26 cellular contexts compared by ENCODE assay signal in the genomic region with DNA sequence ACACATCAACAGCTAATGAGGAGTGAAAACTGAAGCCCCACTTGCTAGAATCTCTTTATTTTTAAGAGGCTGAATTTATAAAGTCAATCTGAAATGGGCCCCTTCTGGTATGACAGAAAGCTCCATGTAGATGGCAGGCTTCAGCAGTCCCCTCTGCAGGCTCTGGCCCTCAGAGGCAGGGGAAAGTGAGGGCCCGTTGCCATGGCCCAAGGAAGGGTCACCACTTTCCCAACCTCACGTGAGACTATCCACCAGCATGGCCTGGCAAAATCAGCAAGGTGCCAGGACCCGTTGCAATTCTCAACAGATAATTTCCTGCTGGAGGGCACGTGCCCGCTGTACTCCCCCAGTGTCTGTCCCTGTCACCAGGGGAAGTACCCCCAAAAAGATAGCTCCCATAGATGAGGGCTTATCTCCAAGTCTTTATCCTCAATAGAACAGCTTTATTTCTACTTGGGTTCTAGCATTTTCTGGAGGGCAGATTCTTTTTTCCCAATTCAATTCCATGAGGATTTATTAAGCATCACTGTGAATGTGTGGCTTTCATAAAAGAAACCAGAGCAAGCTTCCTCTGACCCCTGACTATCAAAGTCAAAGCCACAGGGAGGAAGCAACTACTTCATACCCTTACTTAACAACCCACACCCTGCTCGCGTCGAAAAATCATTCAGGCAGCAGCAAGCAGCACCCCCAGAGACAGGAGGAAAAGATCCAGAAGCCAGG.
DNase-seq lines count a peak whose midpoint lies in the region; ATAC-seq and TF ChIP-seq lines count a peak whose summit lies in the region.
"Had no signal": no experiment of that assay in that cellular context is flagged by ENCODE, and none has a peak within 500 bp of the region (broad histone marks: within the 10 kb centered on the region; RNA-seq: fewer than 3 reads in every experiment).

No MANE protein-coding gene starts in this region.

- H3K4ac ChIP-seq in H9 (ENCODE audit: low read depth, low read length) (no peak overlapping the region), mesendoderm (ENCODE audit: low read depth, low read length) (no peak overlapping the region)

- H3K27ac ChIP-seq in H9 (ENCODE audit: insufficient read length, low read depth, low read length): no peak overlapping the region
- H3K27ac ChIP-seq in endodermal cell (ENCODE audit: low read depth, low read length): no peak overlapping the region
- H3K27ac ChIP-seq in stomach: no peak overlapping the region
- H3K27ac ChIP-seq in mesendoderm (ENCODE audit: low read depth, low read length): no peak overlapping the region
- H3K27ac ChIP-seq: GM23248, PC-9, SJCRH30 had no signal

- peaks cover 4% of the 10 kb centered on the region for H3K23me2 ChIP-seq in H9 (ENCODE audit: insufficient read length, low read depth, low read length, poor library complexity, severe bottlenecking)

- no peak overlapping the region for H2BK12ac ChIP-seq in H9 (ENCODE audit: insufficient read length, low read depth, low read length)

- H2BK15ac ChIP-seq in H9 (ENCODE audit: low read depth, low read length) (no peak overlapping the region), mesendoderm (replicated peaks; ENCODE audit: low read depth) (no peak overlapping the region)

- no peak overlapping the region for H4K8ac ChIP-seq in H9 (replicated peaks; ENCODE audit: insufficient read length, low read depth, low read length)
- H4K8ac ChIP-seq in mesendoderm (ENCODE audit: low read depth, low read length): no peak overlapping the region

- H3K4me3 ChIP-seq in GM12865 (ENCODE audit: low read depth, low read length) (no peak overlapping the region), endodermal cell (ENCODE audit: low read length) (no peak overlapping the region), stomach (no peak overlapping the region), mesendoderm (ENCODE audit: low read length) (no peak overlapping the region)
- H3K4me3 ChIP-seq: GM23248, PC-9, SJCRH30 had no signal

- H3K79me2 ChIP-seq in H9 (ENCODE audit: insufficient read depth, low read length) (no peaks in the 10 kb centered on the region), mesendoderm (ENCODE audit: control insufficient read depth, insufficient read depth, low read length) (no peaks in the 10 kb centered on the region)

- H3K4me1 ChIP-seq in H9 (ENCODE audit: insufficient read depth, low read length): no peaks in the 10 kb centered on the region
- H3K4me1 ChIP-seq in endodermal cell (ENCODE audit: control insufficient read depth, insufficient read depth, low read length): no peaks in the 10 kb centered on the region
- H3K4me1 ChIP-seq in stomach: no peaks in the 10 kb centered on the region
- no peaks in the 10 kb centered on the region for H3K4me1 ChIP-seq in mesendoderm (ENCODE audit: control insufficient read depth, low read depth, low read length)

- H3K4me3 Mint-ChIP-seq in H9: no peak overlapping the region
- no peak overlapping the region for H3K4me3 Mint-ChIP-seq in endodermal cell
- H3K4me3 Mint-ChIP-seq: B cell; CD14-positive monocyte; CD8-positive, alpha-beta memory T cell had no signal

- H3K23ac ChIP-seq in H9 (ENCODE audit: insufficient read length, low read depth, low read length) (no peak overlapping the region), mesendoderm (ENCODE audit: low read length) (no peak overlapping the region)

- no peaks in the 10 kb centered on the region for H3K36me3 ChIP-seq in endodermal cell (ENCODE audit: control insufficient read depth, insufficient read depth, low read length)
- H3K36me3 ChIP-seq in stomach: no peaks in the 10 kb centered on the region
- H3K36me3 ChIP-seq in mesendoderm (ENCODE audit: control insufficient read depth, insufficient read depth, low read length): no peaks in the 10 kb centered on the region
- H3K36me3 ChIP-seq: SJCRH30 had no signal

- no peak overlapping the region for H2BK20ac ChIP-seq in H9 (ENCODE audit: low read depth, low read length, poor library complexity, severe bottlenecking)

- no peak for TF ChIP-seq POLR2A in stomach (IDR thresholded peaks at IDR 0.05)

- no peak overlapping the region for H4K5ac ChIP-seq in H9 (ENCODE audit: insufficient read length, low read depth, low read length)
- H4K5ac ChIP-seq in mesendoderm (ENCODE audit: low read length): no peak overlapping the region

- H3K56ac ChIP-seq in H9 (ENCODE audit: insufficient read length, low read depth, low read length) (no peak overlapping the region), mesendoderm (ENCODE audit: low read length) (no peak overlapping the region)

- WGBS in H9 (ENCODE audit: extremely low coverage, insufficient read length, low lambda C conversion rate): no CpG with 5 or more reads among the region's 8 CpGs
- WGBS in endodermal cell (ENCODE audit: insufficient coverage in 1 of 2, insufficient read length in 1 of 2), 2 experiments: 89 to 95% methylated on average over 8 of the region's 8 CpGs
- WGBS in stomach, 5 donors: 72 to 81% (median 76%) methylated on average over 8 of the region's 8 CpGs
- no CpG with 5 or more reads among the region's 8 CpGs for WGBS in mesendoderm (ENCODE audit: extremely low coverage, insufficient coverage, low lambda C conversion rate)

- no peak overlapping the region for H4K91ac ChIP-seq in H9 (ENCODE audit: insufficient read length, low read depth, low read length)

- no peaks in the 10 kb centered on the region; a peak in 1 of 7 replicates for H3K36me3 Mint-ChIP-seq in H9 (ENCODE audit: insufficient read depth in 1 of 3, low read depth in 3 of 3)
- no peaks in the 10 kb centered on the region for H3K36me3 Mint-ChIP-seq in endodermal cell (ENCODE audit: low read depth)
- H3K36me3 Mint-ChIP-seq: CD14-positive monocyte; CD8-positive, alpha-beta memory T cell had no signal

- H3K9me3 Mint-ChIP-seq in H9: peaks cover 0 to 2% of the 10 kb centered on the region in 2 experiments; a peak in 1 of 5 replicates
- no peaks in the 10 kb centered on the region for H3K9me3 Mint-ChIP-seq in endodermal cell
- H3K9me3 Mint-ChIP-seq: CD8-positive, alpha-beta memory T cell had no signal

- H3K27ac Mint-ChIP-seq in H9: no peak overlapping the region
- no peak overlapping the region for H3K27ac Mint-ChIP-seq in endodermal cell
- H3K27ac Mint-ChIP-seq: B cell; CD14-positive monocyte; CD8-positive, alpha-beta memory T cell had no signal

- H3T11ph ChIP-seq in H9 (ENCODE audit: low read length): no peak overlapping the region

- ATAC-seq in HG03196 (IDR thresholded peaks at IDR 0.05; ENCODE audit: unreplicated experiment): no peak
- ATAC-seq: HepG2, Right ventricle myocardium inferior, SK-N-SH treated with all-trans-retinoic acid at 6 μM for 48 hours had no signal

- H3K4me1 Mint-ChIP-seq in H9 (no peaks in the 10 kb centered on the region), endodermal cell (no peaks in the 10 kb centered on the region)
- H3K4me1 Mint-ChIP-seq: CD14-positive monocyte had no signal

- H3K79me1 ChIP-seq in H9 (ENCODE audit: insufficient read depth, low read depth, low read length, poor library complexity, severe bottlenecking): no peaks in the 10 kb centered on the region
- H3K79me1 ChIP-seq in mesendoderm (ENCODE audit: low read length): no peaks in the 10 kb centered on the region

- intact Hi-C loops in stomach (cut with DNase I; ENCODE audit: low total_unique reads): no loop called here

- no peak overlapping the region for H3K14ac ChIP-seq in H9 (ENCODE audit: insufficient read depth, low read length)

- H2BK120ac ChIP-seq in H9 (ENCODE audit: low read depth, low read length, poor library complexity, severe bottlenecking) (no peak overlapping the region), mesendoderm (ENCODE audit: low read depth, low read length) (no peak overlapping the region)

- no peaks in the 10 kb centered on the region for H3K27me3 ChIP-seq in H9 (ENCODE audit: insufficient read depth, low read length)
- H3K27me3 ChIP-seq in endodermal cell (ENCODE audit: control insufficient read depth, insufficient read depth, low read length, poor library complexity, severe bottlenecking): no peaks in the 10 kb centered on the region
- H3K27me3 ChIP-seq in stomach: no peaks in the 10 kb centered on the region
- no peaks in the 10 kb centered on the region for H3K27me3 ChIP-seq in mesendoderm (ENCODE audit: insufficient read depth, low read length, poor library complexity)
- H3K27me3 ChIP-seq: SJCRH30 had no signal

- no peak overlapping the region for H2AK5ac ChIP-seq in H9 (ENCODE audit: insufficient read length, low read length)
- H2AK5ac ChIP-seq in mesendoderm (ENCODE audit: low read length): no peak overlapping the region

- no peak overlapping the region for H2AFZ ChIP-seq in H9 (ENCODE audit: low read length)
- H2AFZ ChIP-seq: GM23248, PC-9 had no signal

- no peak for TF ChIP-seq EP300 in stomach (IDR thresholded peaks at IDR 0.05)

- H3K27me3 Mint-ChIP-seq in H9 (ENCODE audit: low read depth) (peaks cover 10% of the 10 kb centered on the region), endodermal cell (ENCODE audit: insufficient read depth) (peaks cover 13% of the 10 kb centered on the region)
- H3K27me3 Mint-ChIP-seq: B cell had no signal

- no peak overlapping the region for H3K18ac ChIP-seq in H9 (ENCODE audit: insufficient read length, low read depth, low read length)
- no peak overlapping the region for H3K18ac ChIP-seq in mesendoderm (ENCODE audit: low read length)

- H4K20me1 ChIP-seq in H9 (ENCODE audit: control insufficient read depth, insufficient read depth, insufficient read length): no peaks in the 10 kb centered on the region

- H3K4me2 ChIP-seq in H9 (ENCODE audit: insufficient read depth, insufficient read length, low read length) (no peak overlapping the region), mesendoderm (ENCODE audit: low read length) (no peak overlapping the region)
- H3K4me2 ChIP-seq: PC-9 had no signal

- H3K9me3 ChIP-seq in H9 (ENCODE audit: control insufficient read depth, low read depth, low read length): no peaks in the 10 kb centered on the region
- H3K9me3 ChIP-seq in endodermal cell (ENCODE audit: control insufficient read depth, low read length): no peaks in the 10 kb centered on the region
- no peaks in the 10 kb centered on the region for H3K9me3 ChIP-seq in stomach
- H3K9me3 ChIP-seq: SJCRH30 had no signal

- H2BK5ac ChIP-seq in H9 (ENCODE audit: insufficient read length, low read length): no peak overlapping the region
- no peak overlapping the region for H2BK5ac ChIP-seq in mesendoderm (ENCODE audit: low read length)

- DNase-seq in GM12865 (ENCODE audit: low read depth) (peak; percentile 47), H9 (peak; percentile 9), endodermal cell (peak; percentile 18), stomach (peak; percentile 14), GF-D8 (lab: John Stamatoyannopoulos, UW) (no peak), mesendoderm (no peak)
- DNase-seq: CD8-positive, alpha-beta memory T cell; DMS79 treated with DMSO at 0.1 percent for 48 hours; GM23248; H7; Kasumi-1; NCI-H1092 treated with DMSO at 0.1 percent for 48 hours; NCI-H187 treated with DMSO at 0.1 percent for 48 hours; NCI-H2107; NCI-H446; NCI-H524 treated with DMSO at 0.1 percent for 48 hours; NCI-H82; NK-92 treated with Interleukin-12 subunit alpha and Interleukin-12 subunit beta, amount 100 ng/mL, for 24 hours; PC-9; SJCRH30 had no signal

- H3K9ac ChIP-seq in H9 (ENCODE audit: extremely low read depth, insufficient read length, low read length) (no peak overlapping the region), endodermal cell (ENCODE audit: extremely low read depth, low read length, poor library complexity, severe bottlenecking) (no peak overlapping the region), mesendoderm (ENCODE audit: low read length) (no peak overlapping the region)
- H3K9ac ChIP-seq: GM23248 had no signal

- TF ChIP-seq CTCF in GM12865 (IDR thresholded peaks at IDR 0.05; ENCODE audit: insufficient read depth, low read depth, low read length, missing control alignments) (no peak), H9 (conservative IDR thresholded peaks at IDR 0.05) (no peak), endodermal cell (conservative IDR thresholded peaks at IDR 0.05) (no peak), stomach (IDR thresholded peaks at IDR 0.05) (no peak)

Comparison
In these comparisons a context has a peak if more than half of its experiments do, and no peak if none do; other contexts are left out.
1. DNase-seq: peak in GM12865 (single experiment), H9 (single experiment), endodermal cell (single experiment) and stomach (single experiment); none in GF-D8 (single experiment) and mesendoderm (single experiment).